12 cellular contexts compared by ENCODE assay signal in the genomic region with DNA sequence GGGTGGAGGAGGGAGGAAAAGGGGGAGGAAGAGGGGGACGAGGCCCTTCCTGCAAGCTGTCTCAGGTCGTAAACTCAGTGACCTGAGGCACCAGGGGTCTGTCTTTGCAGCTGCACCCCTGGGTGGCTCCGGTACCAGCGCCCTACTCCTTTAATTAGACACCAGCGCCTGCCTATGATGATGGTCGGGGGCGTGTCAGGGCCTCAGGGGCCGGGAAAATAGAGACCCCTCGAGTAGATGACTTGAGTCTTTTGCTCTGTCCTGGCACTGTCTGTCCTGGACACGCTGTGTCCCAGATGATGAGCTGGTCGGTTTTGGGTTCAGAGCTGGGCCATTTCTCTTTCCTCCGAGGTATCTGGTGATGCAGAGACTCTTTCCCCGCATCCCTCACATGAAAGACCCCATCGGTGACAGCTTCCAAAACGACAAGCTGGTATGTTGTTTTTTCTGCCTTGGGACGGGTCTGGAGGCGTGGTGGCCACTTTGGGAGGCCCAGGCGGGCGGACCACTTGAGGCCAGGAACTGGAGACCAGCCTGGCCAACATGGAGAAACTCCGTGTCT. TPM values are rescaled to one million over a fixed set of nuclear protein-coding genes. Genes with fewer than 3 reads are reported as not detected.
DNase-seq lines count a peak whose midpoint lies in the region; ATAC-seq and TF ChIP-seq lines count a peak whose summit lies in the region.
"Had no signal": no experiment of that assay in that cellular context is flagged by ENCODE, and none has a peak within 500 bp of the region (broad histone marks: within the 10 kb centered on the region; RNA-seq: fewer than 3 reads in every experiment).

No MANE protein-coding gene starts in this region.

- H3K27me3 ChIP-seq in DND-41 (ENCODE audit: insufficient read depth, low read length, poor library complexity) (no peaks in the 10 kb centered on the region), GM23248 (replicated peaks; ENCODE audit: insufficient read depth) (no peaks in the 10 kb centered on the region), osteoblast (ENCODE audit: insufficient read depth, low read length) (no peaks in the 10 kb centered on the region), brain microvascular endothelial cell (replicated peaks) (no peaks in the 10 kb centered on the region)
- H3K27me3 ChIP-seq: tibial artery had no signal

- H3K79me2 ChIP-seq in DND-41 (ENCODE audit: insufficient read depth, low read length) (peaks cover 2% of the 10 kb centered on the region; the same call in 1 of the 2 replicates), GM23248 (ENCODE audit: insufficient read depth) (no peaks in the 10 kb centered on the region), osteoblast (ENCODE audit: insufficient read depth, low read length) (no peaks in the 10 kb centered on the region)

- H3K27ac ChIP-seq in DND-41 (ENCODE audit: low read length) (no peak overlapping the region), GM23248 (no peak overlapping the region), osteoblast (ENCODE audit: low read depth, low read length) (no peak overlapping the region), brain microvascular endothelial cell (no peak overlapping the region)
- H3K27ac ChIP-seq: tibial artery had no signal

- H3K9me2 ChIP-seq in GM23248 (ENCODE audit: insufficient read depth): no peaks in the 10 kb centered on the region

- ATAC-seq in DND-41 (ENCODE audit: insufficient read depth, low read depth): peak; percentile 15

- 57 to 63% methylated on average over 17 to 20 of the region's 20 CpGs for WGBS in GM23248 (ENCODE audit: low coverage in 1 of 2, low lambda C conversion rate in 2 of 2, missing lambda C conversion rate in 2 of 2), 2 experiments

- H3K4me2 ChIP-seq in DND-41 (ENCODE audit: insufficient read depth, low read length) (no peak overlapping the region), GM23248 (ENCODE audit: unreplicated experiment) (no peak overlapping the region), osteoblast (ENCODE audit: insufficient read depth, low read length) (no peak overlapping the region)

- in situ Hi-C loops in GM23248 (cut with MboI) (no loop called here), brain microvascular endothelial cell (cut with HindIII; ENCODE audit: low pct_ligation_motif_present, low sequenced_read_pairs) (no loop called here)

- H2AFZ ChIP-seq in DND-41 (ENCODE audit: low read depth, low read length): no peak overlapping the region
- H2AFZ ChIP-seq in GM23248: no peak overlapping the region
- H2AFZ ChIP-seq in osteoblast (ENCODE audit: low read length): no peak overlapping the region

- DNase-seq in DND-41 (no peak), GM23248 (peak; percentile 20), osteoblast (ENCODE audit: insufficient read length, low spot score, missing footprints) (peak; percentile 85), RPMI8226 (no peak), brain microvascular endothelial cell (no peak), middle frontal gyrus (ENCODE audit: extremely low spot score, low spot score) (no peak)
- DNase-seq in activated CD8-positive, alpha-beta memory T cell treated with anti-CD3 and anti-CD28 coated beads, Interleukin-2, amount 50 U/mL, for 48 hours: peak; percentile 74
- DNase-seq: DMS79 treated with DMSO at 0.1 percent for 48 hours; NCI-H69; occipital lobe; stimulated activated CD4-positive, alpha-beta T cell treated with anti-CD3 and anti-CD28 coated beads, Interleukin-4, amount 100 ng/mL, for 1 hour had no signal

- peaks cover 33% of the 10 kb centered on the region; the same call in 1 of the 2 replicates for H3F3A ChIP-seq in GM23248 (ENCODE audit: insufficient read depth)

- H3K9ac ChIP-seq in DND-41 (ENCODE audit: low read depth, low read length) (no peak overlapping the region), GM23248 (no peak overlapping the region)

- H3K36me3 ChIP-seq in DND-41 (ENCODE audit: insufficient read depth, low read length): peaks cover 27% of the 10 kb centered on the region
- H3K36me3 ChIP-seq in GM23248 (ENCODE audit: low read depth): peaks cover 8% of the 10 kb centered on the region
- H3K36me3 ChIP-seq in osteoblast (ENCODE audit: insufficient read depth, low read length): peaks cover 14% of the 10 kb centered on the region
- H3K36me3 ChIP-seq in brain microvascular endothelial cell (replicated peaks): peaks cover 18% of the 10 kb centered on the region

- TF ChIP-seq CTCF in DND-41 (IDR thresholded peaks at IDR 0.05; ENCODE audit: borderline replicate concordance, extremely low read depth, low read length, poor library complexity, severe bottlenecking) (no peak), osteoblast (IDR thresholded peaks at IDR 0.05; ENCODE audit: extremely low read depth, low read depth, low read length) (no peak), brain microvascular endothelial cell (IDR thresholded peaks at IDR 0.05; ENCODE audit: low read depth, low read length, missing control alignments) (no peak)

- H4K20me1 ChIP-seq in DND-41 (ENCODE audit: insufficient read depth, low read length): peaks cover 18% of the 10 kb centered on the region
- H4K20me1 ChIP-seq in GM23248 (ENCODE audit: insufficient read depth): no peaks in the 10 kb centered on the region
- peaks cover 12% of the 10 kb centered on the region for H4K20me1 ChIP-seq in osteoblast (ENCODE audit: insufficient read depth, low read length)

- H3K9me3 ChIP-seq in DND-41 (ENCODE audit: insufficient read depth, low read length, severe bottlenecking) (no peaks in the 10 kb centered on the region), GM23248 (ENCODE audit: low read depth) (no peaks in the 10 kb centered on the region), osteoblast (ENCODE audit: low read depth, low read length) (no peaks in the 10 kb centered on the region)
- H3K9me3 ChIP-seq: tibial artery had no signal

- H3K4me1 ChIP-seq in DND-41 (ENCODE audit: insufficient read depth, low read length) (no peaks in the 10 kb centered on the region), GM23248 (ENCODE audit: insufficient read depth) (no peaks in the 10 kb centered on the region), osteoblast (ENCODE audit: insufficient read depth, low read length) (peaks cover 4% of the 10 kb centered on the region)
- H3K4me1 ChIP-seq: tibial artery had no signal

- H3K4me3 ChIP-seq in DND-41 (ENCODE audit: low read depth in 1 of 2, low read length in 2 of 2) (no peak overlapping the region), GM23248 (no peak overlapping the region), osteoblast (ENCODE audit: insufficient read depth, low read length) (no peak overlapping the region), brain microvascular endothelial cell (ENCODE audit: low read depth, low read length) (no peak overlapping the region)
- H3K4me3 ChIP-seq: tibial artery had no signal

RNA-seq across cellular contexts. Expression of a gene that starts 11.2 kb away (rescaled TPM):
- total RNA-seq in GM23248 (2014; rRNA removed; shearing (Covaris generic)): 187 and 256 TPM in 2 replicates
- 317 and 336 TPM in 2 replicates for polyA plus RNA-seq in GM23248 (2016; fragmentation: Nextera tagmentation; extraction: Ambion mirVana)
- total RNA-seq in osteoblast: 182 and 203 TPM in 2 replicates

RNA-seq across cellular contexts. Expression of a gene that starts 44.2 kb away (rescaled TPM):
- total RNA-seq in GM23248 (2014; rRNA removed; shearing (Covaris generic)): not detected in 2 replicates
- 0.13 and 0.30 TPM in 2 replicates for polyA plus RNA-seq in GM23248 (2016; fragmentation: Nextera tagmentation; extraction: Ambion mirVana)
- total RNA-seq in osteoblast: 0.72 and 0.88 TPM in 2 replicates

Comparison
In these comparisons a context has a peak if more than half of its experiments do, and no peak if none do; other contexts are left out.
1. DNase-seq: peak in GM23248 (single experiment), activated CD8-positive, alpha-beta memory T cell treated with anti-CD3 and anti-CD28 coated beads, Interleukin-2, amount 50 U/mL, for 48 hours (single experiment) and osteoblast (single experiment); none in DND-41 (single experiment), RPMI8226 (single experiment), brain microvascular endothelial cell (single experiment) and middle frontal gyrus (single experiment).